9 cellular contexts compared by ENCODE assay signal in the genomic region with DNA sequence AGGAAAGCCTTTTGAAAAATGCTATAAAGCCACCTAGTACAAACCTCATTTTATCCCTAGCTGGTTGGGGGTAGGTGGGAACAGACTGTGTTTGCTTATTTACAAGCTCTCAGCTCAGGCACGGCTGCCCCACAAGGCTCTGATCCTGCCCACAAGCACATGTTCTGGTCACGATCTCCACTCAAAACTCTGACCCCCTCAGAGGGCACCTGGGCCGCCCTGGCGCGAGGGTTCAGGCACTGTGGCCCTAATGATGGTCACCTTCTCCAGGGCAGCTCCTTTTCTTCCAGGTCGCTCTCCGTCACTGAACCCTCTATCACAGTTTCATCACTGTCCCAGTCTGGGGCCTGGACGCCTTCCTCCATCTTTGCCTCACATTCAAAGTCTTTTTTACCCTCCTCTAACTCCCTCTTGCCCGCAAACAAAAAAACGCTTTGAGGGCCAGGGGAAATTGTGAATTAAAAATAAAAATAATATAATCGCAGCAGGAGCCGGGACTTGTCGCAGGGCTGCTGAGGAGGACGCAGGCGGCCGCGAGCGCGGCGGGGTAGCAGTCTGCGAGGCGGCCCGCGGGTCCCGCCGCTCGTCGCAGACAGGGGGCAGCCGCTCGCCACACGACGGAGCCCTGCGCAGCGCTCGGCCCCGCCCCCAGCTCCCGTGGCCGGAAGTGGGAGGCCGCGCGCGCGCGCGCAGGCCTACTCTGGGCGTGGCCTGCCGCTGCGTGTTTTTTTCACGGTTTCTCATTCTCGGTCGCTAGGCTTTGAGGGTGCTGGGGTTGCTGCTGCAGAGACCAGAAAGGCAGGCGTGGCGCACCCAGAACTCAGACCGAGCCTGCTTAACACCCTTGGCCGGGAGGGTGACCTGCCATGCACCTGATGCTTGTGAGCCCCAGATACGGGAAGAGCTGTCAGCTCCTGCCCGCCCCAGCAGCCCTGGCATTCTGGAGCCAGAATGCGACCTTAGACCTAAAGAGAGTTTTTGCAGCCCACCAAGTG. TPM values are rescaled to one million over a fixed set of nuclear protein-coding genes. Genes with fewer than 3 reads are reported as not detected.
DNase-seq lines count a peak whose midpoint lies in the region; ATAC-seq, FAIRE-seq and TF ChIP-seq lines count a peak whose summit lies in the region.
"Had no signal": no experiment of that assay in that cellular context is flagged by ENCODE, and none has a peak within 500 bp of the region (broad histone marks: within the 10 kb centered on the region; RNA-seq: fewer than 3 reads in every experiment).

A gene with protein sequence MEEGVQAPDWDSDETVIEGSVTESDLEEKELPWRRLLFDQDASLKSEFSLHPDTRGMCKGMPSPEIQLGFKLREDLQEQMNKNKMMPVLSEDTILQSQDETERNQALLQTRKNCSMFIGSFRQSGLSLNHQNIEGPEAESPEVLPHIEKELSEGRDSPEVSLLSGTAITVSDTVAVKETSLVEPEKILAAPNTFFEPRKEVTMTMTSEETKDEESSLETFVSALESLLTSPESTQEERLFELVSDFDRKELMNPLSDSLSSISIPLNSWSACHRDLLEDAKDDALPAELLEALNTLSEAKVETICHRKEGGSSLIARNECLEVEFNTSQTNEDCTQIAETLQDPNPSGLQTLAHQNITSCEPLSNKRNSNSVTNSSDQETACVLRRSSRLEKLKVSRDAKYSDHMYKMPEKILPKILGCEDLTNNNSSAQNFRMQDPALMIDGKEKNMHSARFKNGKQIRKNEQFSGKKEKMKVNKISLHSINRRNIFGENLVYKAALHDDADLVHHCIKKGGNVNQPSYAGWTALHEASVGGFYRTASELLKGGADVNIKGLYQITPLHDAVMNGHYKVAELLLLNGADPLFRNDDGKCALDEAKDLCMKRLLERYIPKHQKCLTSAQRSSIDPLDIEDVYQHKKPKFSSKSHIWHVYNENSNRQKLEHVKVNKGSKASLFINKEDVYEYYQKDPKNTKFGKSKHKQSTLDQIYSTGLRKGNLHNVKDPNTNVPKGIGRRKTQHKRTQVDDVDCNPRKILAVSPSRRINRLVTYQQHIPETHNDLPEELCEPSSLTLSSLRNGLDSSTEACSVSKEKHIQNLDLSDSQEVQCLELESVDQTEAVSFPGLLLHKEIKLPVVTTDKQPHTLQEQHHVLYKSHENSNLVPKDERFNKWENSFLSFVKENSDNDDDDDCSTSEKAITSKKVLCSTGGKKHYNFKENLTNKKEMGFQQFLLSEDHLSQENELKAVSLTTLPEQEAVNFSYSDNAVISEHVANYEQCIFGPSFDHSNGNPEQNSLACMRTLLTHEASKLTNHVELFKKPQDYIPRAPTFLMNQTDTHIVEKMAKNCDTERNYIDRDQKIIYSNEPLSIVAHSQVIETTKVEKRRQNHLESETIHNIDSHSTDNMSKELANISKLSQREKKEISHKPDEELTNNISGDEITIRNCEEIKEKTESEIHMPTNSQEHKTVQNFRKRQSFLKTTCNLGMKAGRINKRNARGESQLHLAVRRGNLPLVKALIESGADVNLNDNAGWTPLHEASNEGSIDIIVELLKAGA (N-terminal part only) (minus strand): TSS at position 557 of the 995 bp plus-strand sequence. CDS start 192 bp downstream, at position 365.

- H3K4me3 ChIP-seq in AG09309 (ENCODE audit: control insufficient read depth, low read depth, low read length) (peak within 1 kb of the TSS; percentile 77), kidney (ENCODE audit: low read length in 2 of 2) (peak within 1 kb of the TSS; percentile 80 to 91)

- peak; percentile 70 for ATAC-seq in GM18870 (IDR thresholded peaks at IDR 0.05; ENCODE audit: unreplicated experiment)
- peak; percentile 100 for ATAC-seq in HG03108 (IDR thresholded peaks at IDR 0.05; ENCODE audit: unreplicated experiment)
- peak; percentile 96 for ATAC-seq in central memory CD8-positive, alpha-beta T cell (replicated peaks; ENCODE audit: extremely low read depth, poor library complexity, severe bottlenecking)

- H3K9me3 ChIP-seq in kidney (ENCODE audit: control insufficient read depth in 1 of 2, low read length in 2 of 2) = no peaks in the 10 kb centered on the region

- no peaks in the 10 kb centered on the region for H3K36me3 ChIP-seq in kidney (ENCODE audit: control insufficient read depth in 1 of 2, insufficient read depth in 2 of 2, low read length in 2 of 2)

- TF ChIP-seq CTCF in AG09309 (IDR thresholded peaks at IDR 0.05; ENCODE audit: control insufficient read depth, insufficient read depth, low read depth, low read length, missing control alignments) (peak; percentile 45), kidney (IDR thresholded peaks at IDR 0.05; ENCODE audit: borderline replicate concordance, extremely low read depth, insufficient read depth) (peak; percentile 90)

- intact Hi-C loops in kidney (cut with DNase I) = no loop called here

- peak; percentile 14 for DNase-seq in AG09309 (ENCODE audit: low read depth)
- peak; percentile 62 for DNase-seq in NCI-H2227 treated with DMSO at 0.1 percent for 48 hours (lab: John Stamatoyannopoulos, UW)
- DNase-seq in activated CD4-positive, CD25-positive, alpha-beta regulatory T cell treated with anti-CD3 and anti-CD28 coated beads, Interleukin-2, amount 50 U/mL, for 16 hours (ENCODE audit: low read depth, low spot score) = peak; percentile 80
- DNase-seq in central memory CD8-positive, alpha-beta T cell (ENCODE audit: low spot score in 2 of 2) = peak; percentile 83
- DNase-seq in kidney = peak; percentile 96
- peak; percentile 82 to 87 for DNase-seq in stimulated activated CD4-positive, alpha-beta T cell treated with anti-CD3 and anti-CD28 coated beads, Interleukin-15, amount 100 ng/mL, for 1 hour (ENCODE audit: low read depth in 1 of 2, low spot score in 1 of 2)

- H3K27ac Mint-ChIP-seq in central memory CD8-positive, alpha-beta T cell (ENCODE audit: low read depth) = peak within 1 kb of the TSS; percentile 97

- no peak for FAIRE-seq in kidney (lab: Jason Lieb, UNC)
- FAIRE-seq: TTC549 had no signal

- peak within 1 kb of the TSS; percentile 60 to 85 for H3K9ac ChIP-seq in kidney (ENCODE audit: low read length in 2 of 2)

- peaks cover 5% of the 10 kb centered on the region for H3K4me1 Mint-ChIP-seq in central memory CD8-positive, alpha-beta T cell

- H3K27ac ChIP-seq in kidney (ENCODE audit: low read depth in 2 of 2, low read length in 2 of 2) = peak within 1 kb of the TSS; percentile 75 to 86

- peaks cover 4 to 8% of the 10 kb centered on the region in 2 donors for H3K4me1 ChIP-seq in kidney (ENCODE audit: control insufficient read depth in 1 of 2, insufficient read depth in 1 of 2, low read depth in 1 of 2, low read length in 2 of 2)

- no peaks in the 10 kb centered on the region for H3K27me3 Mint-ChIP-seq in central memory CD8-positive, alpha-beta T cell

- H3K9me3 Mint-ChIP-seq in central memory CD8-positive, alpha-beta T cell = no peaks in the 10 kb centered on the region

- peaks cover 9% of the 10 kb centered on the region for H3K36me3 Mint-ChIP-seq in central memory CD8-positive, alpha-beta T cell (ENCODE audit: insufficient read depth)

- peak within 1 kb of the TSS; percentile 80 for H3K4me3 Mint-ChIP-seq in central memory CD8-positive, alpha-beta T cell

RNA-seq across cellular contexts. Expression of the gene that starts here (rescaled TPM):
- 0.38 TPM for total RNA-seq in kidney
- 0.17 TPM for polyA plus RNA-seq in kidney (ENCODE audit: insufficient read depth, low read depth, low replicate concordance)

Comparison
In these comparisons a context has a peak if more than half of its experiments do, and no peak if none do; other contexts are left out.
1. Peak in every context shown above with its lines: DNase-seq, ATAC-seq, H3K4me3 ChIP-seq and H3K27ac ChIP-seq.
2. Peak in DNase-seq, H3K4me3 ChIP-seq, H3K27ac ChIP-seq and H3K9ac ChIP-seq in kidney; RNA of the gene not detected or under 1 TPM.
3. DNase-seq: peak in every context shown above with its lines; median percentile 96 in kidney; 84 in stimulated activated CD4-positive, alpha-beta T cell treated with anti-CD3 and anti-CD28 coated beads, Interleukin-15, amount 100 ng/mL, for 1 hour; 83 in central memory CD8-positive, alpha-beta T cell; 80 in activated CD4-positive, CD25-positive, alpha-beta regulatory T cell treated with anti-CD3 and anti-CD28 coated beads, Interleukin-2, amount 50 U/mL, for 16 hours; 62 in NCI-H2227 treated with DMSO at 0.1 percent for 48 hours; 14 in AG09309.